In genomic region chr6:147508073-147508870, GRCh38 we compare ENCODE assay signal across 8 cellular contexts. TPM values are rescaled to one million over a fixed set of nuclear protein-coding genes. Genes with fewer than 3 reads are reported as not detected.
DNase-seq lines count a peak whose midpoint lies in the region; ATAC-seq and TF ChIP-seq lines count a peak whose summit lies in the region.

Gene SAMD5, plus strand, starts transcription at chr6:147508690. Its CDS starts 239 bp downstream, at chr6:147508929.

- intact Hi-C loops in heart right ventricle (cut with DNase I) (loop anchor here in 7 of 10 donors (1.0 to 10.0 kb wide), 6 partner anchors 143 to 957 kb away; no protein-coding TSS in a partner anchor), posterior vena cava (cut with DNase I) (loop anchor here in 1 of 2 donors (5.0 kb wide), 1 partner anchor 659 kb away; no protein-coding TSS in a partner anchor)

- peaks cover 0 to 33% (median 16%) of the 10 kb centered on the region in 9 donors for H3K4me1 ChIP-seq in heart right ventricle

- ATAC-seq in HG02763 (IDR thresholded peaks at IDR 0.05; ENCODE audit: unreplicated experiment) (peak; percentile 62), heart right ventricle (peak; percentile 69 to 93 (median 83))

- no peaks in the 10 kb centered on the region for H3K36me3 ChIP-seq in heart right ventricle

- WGBS in heart right ventricle, 2 donors, result 1% methylated on average over 71 to 86 of the region's 86 CpGs

- H3K4me3 ChIP-seq in heart right ventricle, result peak within 1 kb of the TSS; percentile 56 to 86 (median 70)

- peak within 1 kb of the TSS in 9 of 10 donors; percentile 50 to 72 (median 55) for H3K27ac ChIP-seq in heart right ventricle

- peak; percentile 65 for DNase-seq in activated CD8-positive, alpha-beta memory T cell treated with anti-CD3 and anti-CD28 coated beads for 24 hours
- DNase-seq in activated CD8-positive, alpha-beta memory T cell treated with anti-CD3 and anti-CD28 coated beads, Interleukin-2, amount 50 U/mL, for 4 hours, result no peak
- DNase-seq in NCI-H2227 (lab: John Stamatoyannopoulos, UW; ENCODE audit: unreplicated experiment), result peak; percentile 78
- peak; percentile 48 for DNase-seq in amniotic epithelial cell (ENCODE audit: low read depth)
- peak; percentile 31 to 71 for DNase-seq in heart right ventricle
- DNase-seq in posterior vena cava (ENCODE audit: low spot score), result peak; percentile 82
- no peak for DNase-seq in hippocampal formation (lab: John Stamatoyannopoulos, UW)

- peaks cover 0 to 83% (median 23%) of the 10 kb centered on the region in 7 donors for H3K27me3 ChIP-seq in heart right ventricle

- TF ChIP-seq CTCF in heart right ventricle (IDR thresholded peaks at IDR 0.05), result peak in 2 of 9 donors; percentile 5 to 11

- H3K9me3 ChIP-seq in heart right ventricle, result no peaks in the 10 kb centered on the region

RNA-seq across cellular contexts. Expression of gene SAMD5, which starts in this region (rescaled TPM):
- total RNA-seq in heart right ventricle (1 to 10 TPM in 4 of 10 donors, under 1 TPM in 6; 0.34 to 1.9 (median 0.85) TPM), posterior vena cava (1 to 10 TPM; 1.2 to 1.9 TPM)
- under 1 TPM; 0.30 to 0.37 TPM for polyA plus RNA-seq in heart right ventricle

Comparison
In these comparisons a context has a peak if more than half of its experiments do, and no peak if none do; other contexts are left out.
1. DNase-seq: peak in activated CD8-positive, alpha-beta memory T cell treated with anti-CD3 and anti-CD28 coated beads for 24 hours (single experiment), NCI-H2227 (single experiment), amniotic epithelial cell (single experiment), heart right ventricle (2 of 2) and posterior vena cava (single experiment); none in activated CD8-positive, alpha-beta memory T cell treated with anti-CD3 and anti-CD28 coated beads, Interleukin-2, amount 50 U/mL, for 4 hours (single experiment) and hippocampal formation (0 of 2).